ENCODE assay signal across 7 cellular contexts in the genomic region with DNA sequence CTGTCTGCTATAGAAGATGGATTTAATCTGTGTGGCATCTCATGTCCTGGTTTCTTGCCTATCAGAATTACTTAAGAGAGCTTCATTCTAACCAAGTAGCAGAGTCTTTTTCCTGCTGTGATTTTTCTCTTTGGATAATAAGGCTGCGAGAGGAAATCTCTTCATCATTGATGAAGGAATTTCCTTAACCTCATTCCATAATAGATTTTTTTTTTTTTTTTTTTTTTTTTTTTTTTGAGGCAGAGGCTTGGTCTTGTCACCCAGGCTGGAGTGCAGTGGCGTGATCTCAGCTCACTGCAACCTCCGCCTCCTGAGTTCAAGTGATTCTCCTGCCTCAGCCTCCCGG. TPM values are rescaled to one million over a fixed set of nuclear protein-coding genes. Genes with fewer than 3 reads are reported as not detected.
A peak's percentile ranks its signal among the peaks of the same experiment; 100 is the strongest.
DNase-seq lines count a peak whose midpoint lies in the region; ATAC-seq and TF ChIP-seq lines count a peak whose summit lies in the region.
"Not testable (repeated sequence)": the region's sequence is repeated elsewhere in the genome, so short reads cannot be mapped to it uniquely, and the experiment has no call there.

No MANE protein-coding gene starts in this region.

- H3K9me3 ChIP-seq in Peyer's patch; mesenchymal stem cell (ENCODE audit: control insufficient read depth, low read length); spleen: not testable (repeated sequence)

- TF ChIP-seq POLR2A in Peyer's patch (IDR thresholded peaks at IDR 0.05); spleen (IDR thresholded peaks at IDR 0.05): not testable (repeated sequence)

- H3K4me1 ChIP-seq in Peyer's patch; mesenchymal stem cell (ENCODE audit: control insufficient read depth, insufficient read depth, low read depth, low read length): not testable (repeated sequence)
- H3K4me1 ChIP-seq in foreskin keratinocyte: peaks cover 47% of the 10 kb centered on the region
- H3K4me1 ChIP-seq in spleen: peaks cover 13 to 58% (median 28%) of the 10 kb centered on the region in 6 donors

- not testable (repeated sequence) for H4K8ac ChIP-seq in mesenchymal stem cell (ENCODE audit: low read length)

- TF ChIP-seq CTCF in Peyer's patch (IDR thresholded peaks at IDR 0.05); brain microvascular endothelial cell (IDR thresholded peaks at IDR 0.05; ENCODE audit: low read depth, low read length, missing control alignments); foreskin keratinocyte (conservative IDR thresholded peaks at IDR 0.05); spleen (IDR thresholded peaks at IDR 0.05 in 8 of 11, conservative IDR thresholded peaks at IDR 0.05 in 3 of 11): not testable (repeated sequence)

- peak overlapping the region; percentile 7 to 58 (median 43) for H3K27ac ChIP-seq in Peyer's patch
- H3K27ac ChIP-seq in brain microvascular endothelial cell: peak overlapping the region; percentile 87
- H3K27ac ChIP-seq in foreskin keratinocyte: peak overlapping the region; percentile 85
- H3K27ac ChIP-seq in mesenchymal stem cell (ENCODE audit: low read length, poor library complexity, severe bottlenecking): peak overlapping the region; percentile 89
- peak overlapping the region in 7 of 8 donors; percentile 48 to 83 (median 66) for H3K27ac ChIP-seq in spleen

- DNase-seq in Peyer's patch; activated CD8-positive, alpha-beta T cell treated with anti-CD3 and anti-CD28 coated beads, Interleukin-2, amount 10 ng/mL, durations not matched to agents 7 days and 5 days; brain microvascular endothelial cell; foreskin keratinocyte; mesenchymal stem cell; spleen: not testable (repeated sequence)

- not testable (repeated sequence) for H2BK120ac ChIP-seq in mesenchymal stem cell (ENCODE audit: low read depth, low read length)

- peaks cover 12% of the 10 kb centered on the region for H3K79me1 ChIP-seq in mesenchymal stem cell (replicated peaks; ENCODE audit: low read length, poor library complexity, severe bottlenecking)

- peak; percentile 13 for ATAC-seq in GM19395 (IDR thresholded peaks at IDR 0.05; ENCODE audit: unreplicated experiment)
- not testable (repeated sequence) for ATAC-seq in activated CD8-positive, alpha-beta T cell treated with anti-CD3 and anti-CD28 coated beads, Interleukin-2, amount 10 ng/mL, durations not matched to agents 7 days and 5 days; foreskin keratinocyte

- not testable (repeated sequence) for H3K14ac ChIP-seq in mesenchymal stem cell (ENCODE audit: low read length in 2 of 2)

- in situ Hi-C loops in brain microvascular endothelial cell (cut with HindIII; ENCODE audit: low pct_ligation_motif_present, low sequenced_read_pairs): not testable (repeated sequence)

- peak overlapping the region; percentile 83 for H3K9ac ChIP-seq in mesenchymal stem cell (ENCODE audit: low read length)

- POLR2A ChIA-PET in activated CD8-positive, alpha-beta T cell treated with anti-CD3 and anti-CD28 coated beads, Interleukin-2, amount 10 ng/mL, durations not matched to agents 7 days and 5 days (lab: Charles Lee): interaction anchor here (1.0 kb wide), 1 partner anchor 9 kb away, joined by 4 read pairs; the partner anchor contains the start of gene PI4K2A

- H3K27ac Mint-ChIP-seq in activated CD8-positive, alpha-beta T cell treated with anti-CD3 and anti-CD28 coated beads, Interleukin-2, amount 10 ng/mL, durations not matched to agents 7 days and 5 days: peak overlapping the region; percentile 65

- H3K4me3 ChIP-seq in Peyer's patch; brain microvascular endothelial cell (ENCODE audit: low read depth, low read length); mesenchymal stem cell (ENCODE audit: insufficient read depth in 1 of 2, low read depth in 1 of 2, low read length in 2 of 2); spleen: not testable (repeated sequence)

- H2AFZ ChIP-seq in mesenchymal stem cell (ENCODE audit: low read depth, low read length): not testable (repeated sequence)

- H3K36me3 Mint-ChIP-seq in activated CD8-positive, alpha-beta T cell treated with anti-CD3 and anti-CD28 coated beads, Interleukin-2, amount 10 ng/mL, durations not matched to agents 7 days and 5 days (ENCODE audit: low read depth): peaks cover 19% of the 10 kb centered on the region

- CTCF ChIA-PET in activated CD8-positive, alpha-beta T cell treated with anti-CD3 and anti-CD28 coated beads, Interleukin-2, amount 10 ng/mL, durations not matched to agents 7 days and 5 days (lab: Charles Lee): interaction anchor here (1.0 to 1.8 kb wide), 2 partner anchors 34 to 77 kb away, joined by 3 to 5 read pairs; partner anchors contain the start of gene ANKRD2

- H3K36me3 ChIP-seq in Peyer's patch (peaks cover 0 to 44% (median 0%) of the 10 kb centered on the region in 3 donors), brain microvascular endothelial cell (replicated peaks) (peaks cover 47% of the 10 kb centered on the region), mesenchymal stem cell (ENCODE audit: control insufficient read depth in 1 of 2, insufficient read depth in 2 of 2, low read depth in 1 of 2, low read length in 2 of 2) (peaks cover 15 to 67% of the 10 kb centered on the region in 2 experiments), spleen (peaks cover 3 to 64% (median 28%) of the 10 kb centered on the region in 6 donors)

- H3K9me3 Mint-ChIP-seq in activated CD8-positive, alpha-beta T cell treated with anti-CD3 and anti-CD28 coated beads, Interleukin-2, amount 10 ng/mL, durations not matched to agents 7 days and 5 days (ENCODE audit: insufficient read depth): not testable (repeated sequence)

- H2BK5ac ChIP-seq in mesenchymal stem cell (ENCODE audit: low read depth, low read length, poor library complexity, severe bottlenecking): not testable (repeated sequence)

- H3K23ac ChIP-seq in mesenchymal stem cell (ENCODE audit: low read length in 2 of 2): not testable (repeated sequence)

- WGBS in mesenchymal stem cell: 100% methylated on average over 1 of the region's 4 CpGs
- WGBS in spleen, 5 donors: 89 to 93% (median 92%) methylated on average over 3 to 4 of the region's 4 CpGs

- not testable (repeated sequence) for H2BK12ac ChIP-seq in mesenchymal stem cell (ENCODE audit: low read length in 2 of 2)

- H3K4me3 Mint-ChIP-seq in activated CD8-positive, alpha-beta T cell treated with anti-CD3 and anti-CD28 coated beads, Interleukin-2, amount 10 ng/mL, durations not matched to agents 7 days and 5 days: not testable (repeated sequence)

- not testable (repeated sequence) for H3K4ac ChIP-seq in mesenchymal stem cell (ENCODE audit: low read depth in 1 of 2, low read length in 2 of 2)

- H4K91ac ChIP-seq in mesenchymal stem cell (ENCODE audit: low read length): not testable (repeated sequence)

- H2AK5ac ChIP-seq in mesenchymal stem cell (ENCODE audit: low read length, severe bottlenecking): not testable (repeated sequence)

- H3K27me3 ChIP-seq in Peyer's patch; brain microvascular endothelial cell (replicated peaks); foreskin keratinocyte; mesenchymal stem cell (ENCODE audit: control insufficient read depth in 1 of 2, insufficient read depth in 1 of 2, low read length in 2 of 2); spleen (replicated peaks in 1 of 7): not testable (repeated sequence)

- H2BK15ac ChIP-seq in mesenchymal stem cell (ENCODE audit: low read depth, poor library complexity, severe bottlenecking): not testable (repeated sequence)

- peaks cover 11% of the 10 kb centered on the region for H3K4me1 Mint-ChIP-seq in activated CD8-positive, alpha-beta T cell treated with anti-CD3 and anti-CD28 coated beads, Interleukin-2, amount 10 ng/mL, durations not matched to agents 7 days and 5 days (ENCODE audit: low read depth)

- not testable (repeated sequence) for H3K18ac ChIP-seq in mesenchymal stem cell (ENCODE audit: low read depth in 1 of 2, low read length in 2 of 2)

- H3K4me2 ChIP-seq in mesenchymal stem cell (ENCODE audit: low read length, poor library complexity, severe bottlenecking): not testable (repeated sequence)

- intact Hi-C loops in spleen (cut with DNase I; ENCODE audit: low total_unique reads): not testable (repeated sequence)

- not testable (repeated sequence) for H3K27me3 Mint-ChIP-seq in activated CD8-positive, alpha-beta T cell treated with anti-CD3 and anti-CD28 coated beads, Interleukin-2, amount 10 ng/mL, durations not matched to agents 7 days and 5 days (ENCODE audit: low read depth)

RNA-seq across cellular contexts. Expression of gene PI4K2A, which starts 8.9 kb away (rescaled TPM):
- 10 to 100 TPM; 11.6 to 23.5 (median 19.4) TPM for total RNA-seq in Peyer's patch
- total RNA-seq in activated CD8-positive, alpha-beta T cell treated with anti-CD3 and anti-CD28 coated beads, Interleukin-2, amount 10 ng/mL, durations not matched to agents 7 days and 5 days: 1 to 10 TPM; 8.9 to 9.5 TPM
- total RNA-seq in foreskin keratinocyte: 28.9 and 34.3 TPM in 2 replicates
- 25.7 and 28.1 TPM in 2 replicates for polyA plus RNA-seq in foreskin keratinocyte
- 27.8 TPM for polyA plus RNA-seq in mesenchymal stem cell (2013, experiment 1 of 2)
- 27.1 TPM for polyA plus RNA-seq in mesenchymal stem cell (2013, experiment 2 of 2)
- total RNA-seq in spleen: 10 to 100 TPM; 19.1 to 28.7 (median 23.4) TPM
- polyA plus RNA-seq in spleen: 10 to 100 TPM in 1 of 3 donors, 1 to 10 TPM in 2; 7.1 to 14.3 (median 7.5) TPM

RNA-seq across cellular contexts. Expression of gene MORN4, which starts 16.1 kb away (rescaled TPM):
- total RNA-seq in Peyer's patch (1 to 10 TPM in 1 of 4 donors, under 1 TPM in 2, not detected in 1; 0.35 to 1.4 (median 0.54) TPM), foreskin keratinocyte (7.4 and 9.7 TPM in 2 replicates), spleen (1 to 10 TPM; 1.6 to 5.0 (median 2.8) TPM)
- total RNA-seq in activated CD8-positive, alpha-beta T cell treated with anti-CD3 and anti-CD28 coated beads, Interleukin-2, amount 10 ng/mL, durations not matched to agents 7 days and 5 days: 1 to 10 TPM; 1.1 to 1.2 TPM
- polyA plus RNA-seq in foreskin keratinocyte (8.9 and 11.3 TPM in 2 replicates), spleen (1 to 10 TPM; 2.0 to 2.8 (median 2.6) TPM)
- polyA plus RNA-seq in mesenchymal stem cell (2013, experiment 1 of 2): 10.7 TPM
- polyA plus RNA-seq in mesenchymal stem cell (2013, experiment 2 of 2): 10.1 TPM

RNA-seq across cellular contexts. Expression of gene AVPI1, which starts 37.7 kb away (rescaled TPM):
- total RNA-seq in Peyer's patch (10 to 100 TPM; 15.7 to 66.5 (median 47.4) TPM), foreskin keratinocyte (19.7 and 22.7 TPM in 2 replicates), spleen (10 to 100 TPM in 6 of 7 donors, 1 to 10 TPM in 1; 4.8 to 35.8 (median 16.0) TPM)
- total RNA-seq in activated CD8-positive, alpha-beta T cell treated with anti-CD3 and anti-CD28 coated beads, Interleukin-2, amount 10 ng/mL, durations not matched to agents 7 days and 5 days: 1 to 10 TPM; 1.1 to 1.7 TPM
- polyA plus RNA-seq in foreskin keratinocyte (20.4 and 24.0 TPM in 2 replicates), spleen (10 to 100 TPM in 1 of 3 donors, 1 to 10 TPM in 2; 4.0 to 12.2 (median 6.2) TPM)
- polyA plus RNA-seq in mesenchymal stem cell (2013, experiment 1 of 2): 5.8 TPM
- 5.8 TPM for polyA plus RNA-seq in mesenchymal stem cell (2013, experiment 2 of 2)

RNA-seq across cellular contexts. Expression of gene C10orf62, which starts 59.9 kb away (rescaled TPM):
- total RNA-seq in Peyer's patch: not detected
- not detected for total RNA-seq in activated CD8-positive, alpha-beta T cell treated with anti-CD3 and anti-CD28 coated beads, Interleukin-2, amount 10 ng/mL, durations not matched to agents 7 days and 5 days
- total RNA-seq in foreskin keratinocyte: not detected in 2 replicates
- not detected in 2 replicates for polyA plus RNA-seq in foreskin keratinocyte
- polyA plus RNA-seq in mesenchymal stem cell (2013, experiment 1 of 2): not detected
- polyA plus RNA-seq in mesenchymal stem cell (2013, experiment 2 of 2): not detected
- total RNA-seq in spleen: not detected
- not detected for polyA plus RNA-seq in spleen
